ENCODE assay signal across 10 cellular contexts in genomic region chr1:13723810-13724209, GRCh38. TPM values are rescaled to one million over a fixed set of nuclear protein-coding genes. Genes with fewer than 3 reads are reported as not detected.
A peak's percentile ranks its signal among the peaks of the same experiment; 100 is the strongest.
DNase-seq lines count a peak whose midpoint lies in the region; ATAC-seq and TF ChIP-seq lines count a peak whose summit lies in the region.
"Had no signal": no experiment of that assay in that cellular context is flagged by ENCODE, and none has a peak within 500 bp of the region (broad histone marks: within the 10 kb centered on the region; RNA-seq: fewer than 3 reads in every experiment).

No MANE protein-coding gene starts in this region.

- peak; percentile 13 for ATAC-seq in T-helper 17 cell
- peak in 3 of 4 donors; percentile 11 to 81 (median 31) for ATAC-seq in heart left ventricle
- ATAC-seq in stimulated activated effector memory CD8-positive, alpha-beta T cell treated with anti-CD3 and anti-CD28 coated beads, Interleukin-12 subunit alpha, Interleukin-12 subunit beta, amount 100 ng/mL, for 72 hours = no peak
- ATAC-seq in GM19463 (IDR thresholded peaks at IDR 0.05; ENCODE audit: unreplicated experiment) = no peak

- H3K27me3 Mint-ChIP-seq in T-helper 17 cell = no peaks in the 10 kb centered on the region

- peaks cover 1% of the 10 kb centered on the region for H3K36me3 Mint-ChIP-seq in T-helper 17 cell (ENCODE audit: low read depth)
- peaks cover 4% of the 10 kb centered on the region for H3K36me3 Mint-ChIP-seq in stimulated activated effector memory CD8-positive, alpha-beta T cell treated with anti-CD3 and anti-CD28 coated beads, Interleukin-12 subunit alpha, Interleukin-12 subunit beta, amount 100 ng/mL, for 72 hours

- H3K9me3 ChIP-seq in T-helper 17 cell (ENCODE audit: control insufficient read depth, low read length, poor library complexity, severe bottlenecking) (no peaks in the 10 kb centered on the region), heart left ventricle (no peaks in the 10 kb centered on the region)
- H3K9me3 ChIP-seq: thoracic aorta had no signal

- no peak for TF ChIP-seq POLR2A in heart left ventricle (IDR thresholded peaks at IDR 0.05)

- peak overlapping the region; percentile 86 for H3K27ac ChIP-seq in HL-60 (replicated peaks)
- H3K27ac ChIP-seq in heart left ventricle = peak overlapping the region in 1 of 12 donors; percentile 10
- H3K27ac ChIP-seq: thoracic aorta had no signal

- H3K4me3 ChIP-seq in HL-60 (replicated peaks; ENCODE audit: insufficient read depth, low read length) (no peak overlapping the region), heart left ventricle (no peak overlapping the region)
- H3K4me3 ChIP-seq: thoracic aorta had no signal

- H3K4me1 Mint-ChIP-seq in T-helper 17 cell = peaks cover 36% of the 10 kb centered on the region
- peaks cover 34% of the 10 kb centered on the region for H3K4me1 Mint-ChIP-seq in stimulated activated effector memory CD8-positive, alpha-beta T cell treated with anti-CD3 and anti-CD28 coated beads, Interleukin-12 subunit alpha, Interleukin-12 subunit beta, amount 100 ng/mL, for 72 hours

- H3K9me3 Mint-ChIP-seq in stimulated activated effector memory CD8-positive, alpha-beta T cell treated with anti-CD3 and anti-CD28 coated beads, Interleukin-12 subunit alpha, Interleukin-12 subunit beta, amount 100 ng/mL, for 72 hours = no peaks in the 10 kb centered on the region

- TF ChIP-seq CTCF in HL-60 (IDR thresholded peaks at IDR 0.05; ENCODE audit: insufficient read depth, low read length) (no peak), heart left ventricle (IDR thresholded peaks at IDR 0.05) (no peak)

- H3K27ac Mint-ChIP-seq in T-helper 17 cell = peak overlapping the region; percentile 98
- H3K27ac Mint-ChIP-seq in stimulated activated effector memory CD8-positive, alpha-beta T cell treated with anti-CD3 and anti-CD28 coated beads, Interleukin-12 subunit alpha, Interleukin-12 subunit beta, amount 100 ng/mL, for 72 hours = peak overlapping the region; percentile 30

- H3K4me3 Mint-ChIP-seq in T-helper 17 cell = no peak overlapping the region
- no peak overlapping the region for H3K4me3 Mint-ChIP-seq in stimulated activated effector memory CD8-positive, alpha-beta T cell treated with anti-CD3 and anti-CD28 coated beads, Interleukin-12 subunit alpha, Interleukin-12 subunit beta, amount 100 ng/mL, for 72 hours

- WGBS in heart left ventricle, 4 donors = 89 to 95% (median 91%) methylated on average over 4 of the region's 4 CpGs

- H3K27me3 ChIP-seq in HL-60 (ENCODE audit: insufficient read depth, poor library complexity, severe bottlenecking) (no peaks in the 10 kb centered on the region), heart left ventricle (no peaks in the 10 kb centered on the region)

- H3K4me1 ChIP-seq in heart left ventricle = peaks cover 0 to 13% (median 0%) of the 10 kb centered on the region in 12 donors

- intact Hi-C loops in heart left ventricle (cut with DNase I) = loop anchor here in 1 of 10 donors (10.0 kb wide), 1 partner anchor 59 kb away; no protein-coding TSS in a partner anchor

- H3K36me3 ChIP-seq in heart left ventricle = no peaks in the 10 kb centered on the region
- H3K36me3 ChIP-seq: thoracic aorta had no signal

- DNase-seq in HL-60 (ENCODE audit: low read depth in 1 of 2, low spot score in 1 of 2) = peak; percentile 87 to 94
- DNase-seq in T-helper 17 cell = no peak
- no peak for DNase-seq in heart left ventricle
- no peak for DNase-seq in stimulated activated effector memory CD8-positive, alpha-beta T cell treated with anti-CD3 and anti-CD28 coated beads, Interleukin-12 subunit alpha, Interleukin-12 subunit beta, amount 100 ng/mL, for 72 hours (ENCODE audit: low spot score in 2 of 2)
- DNase-seq in DMS 273 treated with DMSO at 0.1 percent for 48 hours (lab: John Stamatoyannopoulos, UW) = no peak
- DNase-seq in cerebellum (ENCODE audit: low spot score) = no peak
- DNase-seq: IMR-90, T-helper 1 cell had no signal

RNA-seq across cellular contexts. Expression of gene PRDM2, which starts 23.8 kb away (rescaled TPM):
- total RNA-seq in T-helper 17 cell (100 to 1,000 TPM; 173 to 181 TPM), heart left ventricle (10 to 100 TPM; 22.8 to 52.7 (median 38.8) TPM), cerebellum (40.6 TPM)
- polyA plus RNA-seq in heart left ventricle = 10 to 100 TPM; 16.1 to 19.3 TPM

Comparison
In these comparisons a context has a peak if more than half of its experiments do, and no peak if none do; other contexts are left out.
1. DNase-seq: peak in HL-60 (2 of 2); none in T-helper 17 cell (0 of 3), heart left ventricle (0 of 5), stimulated activated effector memory CD8-positive, alpha-beta T cell treated with anti-CD3 and anti-CD28 coated beads, Interleukin-12 subunit alpha, Interleukin-12 subunit beta, amount 100 ng/mL, for 72 hours (0 of 2), DMS 273 treated with DMSO at 0.1 percent for 48 hours (single experiment) and cerebellum (single experiment).
2. ATAC-seq: peak in T-helper 17 cell (single experiment) and heart left ventricle (3 of 4); none in stimulated activated effector memory CD8-positive, alpha-beta T cell treated with anti-CD3 and anti-CD28 coated beads, Interleukin-12 subunit alpha, Interleukin-12 subunit beta, amount 100 ng/mL, for 72 hours (single experiment) and GM19463 (single experiment).